Comparison of ENCODE assay signal across 8 cellular contexts in the genomic region with DNA sequence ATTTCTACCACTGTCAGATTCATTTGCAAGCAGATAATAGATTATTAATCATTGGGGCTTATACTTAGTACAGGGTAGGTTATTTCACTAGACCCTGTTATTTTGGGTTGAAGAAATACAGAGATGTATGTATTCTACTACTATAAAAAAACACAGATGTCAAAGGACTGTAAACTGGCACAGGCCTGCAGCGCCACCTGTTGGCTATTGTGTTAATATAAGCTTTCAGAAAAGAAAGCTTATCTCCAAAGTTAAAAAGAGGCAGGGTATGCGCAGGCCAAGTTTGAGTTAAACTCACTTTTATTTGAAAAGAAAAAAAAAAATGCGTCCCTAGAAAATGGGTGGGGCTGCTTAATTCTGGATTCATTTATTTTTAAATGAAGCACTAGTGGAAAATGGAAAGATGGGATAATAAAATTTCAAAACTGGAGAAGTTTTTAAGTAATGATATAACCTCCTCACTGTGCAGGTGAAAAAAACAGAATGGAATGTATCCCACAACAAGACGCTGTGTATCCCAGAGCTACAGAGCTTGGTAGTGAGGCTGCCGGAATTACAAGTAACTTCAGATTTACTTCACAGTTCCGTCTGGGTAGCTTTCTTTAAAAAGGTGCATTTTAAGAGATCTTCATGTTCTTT.
A peak's percentile ranks its signal among the peaks of the same experiment; 100 is the strongest.
DNase-seq lines count a peak whose midpoint lies in the region; ATAC-seq and TF ChIP-seq lines count a peak whose summit lies in the region.

No MANE protein-coding gene starts in this region.

- no peaks in the 10 kb centered on the region for H3K4me1 Mint-ChIP-seq in Calu3 (ENCODE audit: low read depth, unreplicated experiment)

- H3K9me3 ChIP-seq in lung (ENCODE audit: control insufficient read depth in 2 of 2, insufficient read depth in 1 of 2, low read length in 1 of 2), result no peaks in the 10 kb centered on the region

- intact Hi-C loops in Calu3 (cut with micrococcal nuclease; ENCODE audit: unreplicated experiment) (loop anchor here (1.0 to 10.0 kb wide), 5 partner anchors 86 to 553 kb away; no protein-coding TSS in a partner anchor), dorsolateral prefrontal cortex (cut with DNase I) (loop anchor here (2.0 to 10.0 kb wide), 5 partner anchors 86 to 494 kb away; no protein-coding TSS in a partner anchor)

- H3K27ac ChIP-seq in dorsolateral prefrontal cortex, result no peak overlapping the region
- H3K27ac ChIP-seq in lung (ENCODE audit: low read depth in 1 of 2, low read length in 1 of 2), result no peak overlapping the region

- peak; percentile 68 for TF ChIP-seq CTCF in Calu3 (IDR thresholded peaks at IDR 0.05; ENCODE audit: unreplicated experiment)
- TF ChIP-seq CTCF in dorsolateral prefrontal cortex (IDR thresholded peaks at IDR 0.05 in 54 of 56, conservative IDR thresholded peaks at IDR 0.05 in 2 of 56; ENCODE audit: low read depth in 1 of 56, partially characterized antibody in 56 of 56), result peak; percentile 72 to 98 (median 91)
- TF ChIP-seq CTCF in lung (IDR thresholded peaks at IDR 0.05; ENCODE audit: control extremely low read depth, extremely low read depth), result peak; percentile 72

- no peaks in the 10 kb centered on the region for H3K9me3 Mint-ChIP-seq in Calu3 (ENCODE audit: low read depth, unreplicated experiment)

- H3K36me3 Mint-ChIP-seq in Calu3 (ENCODE audit: insufficient read depth, unreplicated experiment), result no peaks in the 10 kb centered on the region

- H3K4me3 ChIP-seq in dorsolateral prefrontal cortex (no peak overlapping the region), lung (no peak overlapping the region)

- DNase-seq in Calu3 (peak; percentile 58), HEK293T (ENCODE audit: extremely low spot score) (peak; percentile 32), NCI-H345 (lab: John Stamatoyannopoulos, UW) (peak; percentile 59), dorsolateral prefrontal cortex (peak; percentile 21 to 82 (median 70)), lung (ENCODE audit: low spot score) (peak; percentile 67), NCI-H524 treated with DMSO at 0.1 percent for 48 hours (lab: John Stamatoyannopoulos, UW) (no peak)
- peak; percentile 73 to 76 for DNase-seq in activated CD4-positive, alpha-beta T cell treated with anti-CD3 and anti-CD28 coated beads, Interleukin-2, amount 50 U/mL, for 48 hours
- DNase-seq in stimulated activated CD8-positive, alpha-beta memory T cell treated with anti-CD3 and anti-CD28 coated beads, Interleukin-12 subunit alpha, Interleukin-12 subunit beta, amount 100 ng/mL, for 24 hours (ENCODE audit: extremely low read depth), result peak; percentile 26

- no peak overlapping the region for H3K4me3 Mint-ChIP-seq in Calu3 (ENCODE audit: low read depth, unreplicated experiment)

- WGBS in lung, 2 donors, result 49 to 51% methylated on average over 6 of the region's 6 CpGs

- POLR2A ChIA-PET in HEK293T (lab: Yijun Ruan, JAX), result no interaction called here

- BruUV-seq in Calu3 (replicated peaks; lab: Mats Ljungman, UMichigan), result no TSS peak

- peak; percentile 66 for ATAC-seq in lung (ENCODE audit: insufficient read depth, low FRiP score)

- H3K36me3 ChIP-seq in lung (ENCODE audit: control insufficient read depth in 2 of 2, insufficient read depth in 2 of 2, low read length in 2 of 2), result no peaks in the 10 kb centered on the region

- H3K27me3 Mint-ChIP-seq in Calu3 (ENCODE audit: unreplicated experiment), result no peaks in the 10 kb centered on the region

- H3K27me3 ChIP-seq in dorsolateral prefrontal cortex, result peaks cover 0 to 1% (median 0%) of the 10 kb centered on the region in 45 donors
- H3K27me3 ChIP-seq in lung (ENCODE audit: control insufficient read depth, insufficient read depth), result no peaks in the 10 kb centered on the region

- no peak overlapping the region for H3K27ac Mint-ChIP-seq in Calu3 (ENCODE audit: unreplicated experiment)

- peaks cover 0 to 9% of the 10 kb centered on the region in 2 donors for H3K4me1 ChIP-seq in lung (ENCODE audit: control insufficient read depth in 2 of 2, insufficient read depth in 2 of 2, low read length in 2 of 2)

- CTCF ChIA-PET in Calu3 (lab: Charles Lee), result interaction anchor here (0.6 to 2.8 kb wide), 15 partner anchors 29 to 552 kb away, joined by 3 to 33 read pairs (median 4); no protein-coding TSS in a partner anchor
- CTCF ChIA-PET in HEK293T (lab: Yijun Ruan, JAX), result interaction anchor here (0.6 to 2.8 kb wide), 12 partner anchors 9 to 510 kb away, joined by 3 to 26 read pairs (median 4); no protein-coding TSS in a partner anchor

TF ChIP-seq in HEK293T, 16 proteins besides CTCF, POLR2A, EP300 and RAD21:
- no peak for TF ChIP-seq CTBP1 (IDR thresholded peaks at IDR 0.05; ENCODE audit: borderline replicate concordance)
- no peak for TF ChIP-seq TARDBP (IDR thresholded peaks at IDR 0.05)
- TF ChIP-seq NFRKB (IDR thresholded peaks at IDR 0.05), result no peak
- no peak for TF ChIP-seq SP1 (IDR thresholded peaks at IDR 0.05)
- no peak for TF ChIP-seq ZNF384 (IDR thresholded peaks at IDR 0.05)
- TF ChIP-seq BHLHE40 (IDR thresholded peaks at IDR 0.05; ENCODE audit: borderline replicate concordance), result no peak
- TF ChIP-seq FOXK2 (IDR thresholded peaks at IDR 0.05), result no peak
- TF ChIP-seq FOXA1 (IDR thresholded peaks at IDR 0.05), result no peak
- no peak for TF ChIP-seq LEF1 (IDR thresholded peaks at IDR 0.05; ENCODE audit: borderline replicate concordance)
- TF ChIP-seq, protein P1, sequence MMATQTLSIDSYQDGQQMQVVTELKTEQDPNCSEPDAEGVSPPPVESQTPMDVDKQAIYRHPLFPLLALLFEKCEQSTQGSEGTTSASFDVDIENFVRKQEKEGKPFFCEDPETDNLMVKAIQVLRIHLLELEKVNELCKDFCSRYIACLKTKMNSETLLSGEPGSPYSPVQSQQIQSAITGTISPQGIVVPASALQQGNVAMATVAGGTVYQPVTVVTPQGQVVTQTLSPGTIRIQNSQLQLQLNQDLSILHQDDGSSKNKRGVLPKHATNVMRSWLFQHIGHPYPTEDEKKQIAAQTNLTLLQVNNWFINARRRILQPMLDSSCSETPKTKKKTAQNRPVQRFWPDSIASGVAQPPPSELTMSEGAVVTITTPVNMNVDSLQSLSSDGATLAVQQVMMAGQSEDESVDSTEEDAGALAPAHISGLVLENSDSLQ (IDR thresholded peaks at IDR 0.05), result no peak
